8 cellular contexts compared by ENCODE assay signal in genomic region chr1:65568285-65568684, GRCh38.
"Had no signal": no experiment of that assay in that cellular context is flagged by ENCODE, and none has a peak within 500 bp of the region (broad histone marks: within the 10 kb centered on the region; RNA-seq: fewer than 3 reads in every experiment).

No MANE protein-coding gene starts in this region.

- DNase-seq: GDM1, GF-D8 had no signal

- FAIRE-seq: G401.6, GM12878, GM12891, GM12892, GM18507, GM19239 had no signal

- H3K4me3 ChIP-seq: GM12878 had no signal

- ATAC-seq: GM12878 had no signal
